ENCODE assay signal across 2 cellular contexts in the genomic region with DNA sequence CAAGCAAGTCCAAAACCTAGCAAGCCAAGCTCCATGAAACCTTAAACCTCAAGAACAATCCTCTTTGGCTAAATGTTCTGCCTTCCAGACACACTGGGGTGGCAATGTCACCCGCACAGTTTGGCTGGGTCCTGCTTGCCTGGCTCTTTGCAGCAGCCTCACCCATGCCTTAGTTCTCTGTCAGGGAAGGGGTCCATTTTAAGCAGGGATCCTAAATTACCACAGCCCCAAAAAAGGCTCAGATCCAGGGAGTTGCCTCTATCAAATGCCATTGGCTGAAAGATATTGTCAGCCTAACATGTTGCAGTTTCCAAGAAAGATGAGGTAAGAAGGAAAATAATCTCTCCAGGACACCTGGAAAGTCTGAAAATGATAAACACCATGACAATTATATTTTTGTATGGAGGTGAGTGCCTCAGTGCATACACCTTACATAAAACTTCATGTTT.
TF ChIP-seq lines count a peak whose summit lies in the region.

No MANE protein-coding gene starts in this region.

TF ChIP-seq in H1, 55 proteins besides CTCF, POLR2A, EP300 and RAD21:
- TF ChIP-seq, protein P1, sequence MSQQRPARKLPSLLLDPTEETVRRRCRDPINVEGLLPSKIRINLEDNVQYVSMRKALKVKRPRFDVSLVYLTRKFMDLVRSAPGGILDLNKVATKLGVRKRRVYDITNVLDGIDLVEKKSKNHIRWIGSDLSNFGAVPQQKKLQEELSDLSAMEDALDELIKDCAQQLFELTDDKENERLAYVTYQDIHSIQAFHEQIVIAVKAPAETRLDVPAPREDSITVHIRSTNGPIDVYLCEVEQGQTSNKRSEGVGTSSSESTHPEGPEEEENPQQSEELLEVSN (IDR thresholded peaks at IDR 0.05): no peak
- no peak for TF ChIP-seq SUZ12 (IDR thresholded peaks at IDR 0.05; ENCODE audit: low read length)
- TF ChIP-seq, protein P2, sequence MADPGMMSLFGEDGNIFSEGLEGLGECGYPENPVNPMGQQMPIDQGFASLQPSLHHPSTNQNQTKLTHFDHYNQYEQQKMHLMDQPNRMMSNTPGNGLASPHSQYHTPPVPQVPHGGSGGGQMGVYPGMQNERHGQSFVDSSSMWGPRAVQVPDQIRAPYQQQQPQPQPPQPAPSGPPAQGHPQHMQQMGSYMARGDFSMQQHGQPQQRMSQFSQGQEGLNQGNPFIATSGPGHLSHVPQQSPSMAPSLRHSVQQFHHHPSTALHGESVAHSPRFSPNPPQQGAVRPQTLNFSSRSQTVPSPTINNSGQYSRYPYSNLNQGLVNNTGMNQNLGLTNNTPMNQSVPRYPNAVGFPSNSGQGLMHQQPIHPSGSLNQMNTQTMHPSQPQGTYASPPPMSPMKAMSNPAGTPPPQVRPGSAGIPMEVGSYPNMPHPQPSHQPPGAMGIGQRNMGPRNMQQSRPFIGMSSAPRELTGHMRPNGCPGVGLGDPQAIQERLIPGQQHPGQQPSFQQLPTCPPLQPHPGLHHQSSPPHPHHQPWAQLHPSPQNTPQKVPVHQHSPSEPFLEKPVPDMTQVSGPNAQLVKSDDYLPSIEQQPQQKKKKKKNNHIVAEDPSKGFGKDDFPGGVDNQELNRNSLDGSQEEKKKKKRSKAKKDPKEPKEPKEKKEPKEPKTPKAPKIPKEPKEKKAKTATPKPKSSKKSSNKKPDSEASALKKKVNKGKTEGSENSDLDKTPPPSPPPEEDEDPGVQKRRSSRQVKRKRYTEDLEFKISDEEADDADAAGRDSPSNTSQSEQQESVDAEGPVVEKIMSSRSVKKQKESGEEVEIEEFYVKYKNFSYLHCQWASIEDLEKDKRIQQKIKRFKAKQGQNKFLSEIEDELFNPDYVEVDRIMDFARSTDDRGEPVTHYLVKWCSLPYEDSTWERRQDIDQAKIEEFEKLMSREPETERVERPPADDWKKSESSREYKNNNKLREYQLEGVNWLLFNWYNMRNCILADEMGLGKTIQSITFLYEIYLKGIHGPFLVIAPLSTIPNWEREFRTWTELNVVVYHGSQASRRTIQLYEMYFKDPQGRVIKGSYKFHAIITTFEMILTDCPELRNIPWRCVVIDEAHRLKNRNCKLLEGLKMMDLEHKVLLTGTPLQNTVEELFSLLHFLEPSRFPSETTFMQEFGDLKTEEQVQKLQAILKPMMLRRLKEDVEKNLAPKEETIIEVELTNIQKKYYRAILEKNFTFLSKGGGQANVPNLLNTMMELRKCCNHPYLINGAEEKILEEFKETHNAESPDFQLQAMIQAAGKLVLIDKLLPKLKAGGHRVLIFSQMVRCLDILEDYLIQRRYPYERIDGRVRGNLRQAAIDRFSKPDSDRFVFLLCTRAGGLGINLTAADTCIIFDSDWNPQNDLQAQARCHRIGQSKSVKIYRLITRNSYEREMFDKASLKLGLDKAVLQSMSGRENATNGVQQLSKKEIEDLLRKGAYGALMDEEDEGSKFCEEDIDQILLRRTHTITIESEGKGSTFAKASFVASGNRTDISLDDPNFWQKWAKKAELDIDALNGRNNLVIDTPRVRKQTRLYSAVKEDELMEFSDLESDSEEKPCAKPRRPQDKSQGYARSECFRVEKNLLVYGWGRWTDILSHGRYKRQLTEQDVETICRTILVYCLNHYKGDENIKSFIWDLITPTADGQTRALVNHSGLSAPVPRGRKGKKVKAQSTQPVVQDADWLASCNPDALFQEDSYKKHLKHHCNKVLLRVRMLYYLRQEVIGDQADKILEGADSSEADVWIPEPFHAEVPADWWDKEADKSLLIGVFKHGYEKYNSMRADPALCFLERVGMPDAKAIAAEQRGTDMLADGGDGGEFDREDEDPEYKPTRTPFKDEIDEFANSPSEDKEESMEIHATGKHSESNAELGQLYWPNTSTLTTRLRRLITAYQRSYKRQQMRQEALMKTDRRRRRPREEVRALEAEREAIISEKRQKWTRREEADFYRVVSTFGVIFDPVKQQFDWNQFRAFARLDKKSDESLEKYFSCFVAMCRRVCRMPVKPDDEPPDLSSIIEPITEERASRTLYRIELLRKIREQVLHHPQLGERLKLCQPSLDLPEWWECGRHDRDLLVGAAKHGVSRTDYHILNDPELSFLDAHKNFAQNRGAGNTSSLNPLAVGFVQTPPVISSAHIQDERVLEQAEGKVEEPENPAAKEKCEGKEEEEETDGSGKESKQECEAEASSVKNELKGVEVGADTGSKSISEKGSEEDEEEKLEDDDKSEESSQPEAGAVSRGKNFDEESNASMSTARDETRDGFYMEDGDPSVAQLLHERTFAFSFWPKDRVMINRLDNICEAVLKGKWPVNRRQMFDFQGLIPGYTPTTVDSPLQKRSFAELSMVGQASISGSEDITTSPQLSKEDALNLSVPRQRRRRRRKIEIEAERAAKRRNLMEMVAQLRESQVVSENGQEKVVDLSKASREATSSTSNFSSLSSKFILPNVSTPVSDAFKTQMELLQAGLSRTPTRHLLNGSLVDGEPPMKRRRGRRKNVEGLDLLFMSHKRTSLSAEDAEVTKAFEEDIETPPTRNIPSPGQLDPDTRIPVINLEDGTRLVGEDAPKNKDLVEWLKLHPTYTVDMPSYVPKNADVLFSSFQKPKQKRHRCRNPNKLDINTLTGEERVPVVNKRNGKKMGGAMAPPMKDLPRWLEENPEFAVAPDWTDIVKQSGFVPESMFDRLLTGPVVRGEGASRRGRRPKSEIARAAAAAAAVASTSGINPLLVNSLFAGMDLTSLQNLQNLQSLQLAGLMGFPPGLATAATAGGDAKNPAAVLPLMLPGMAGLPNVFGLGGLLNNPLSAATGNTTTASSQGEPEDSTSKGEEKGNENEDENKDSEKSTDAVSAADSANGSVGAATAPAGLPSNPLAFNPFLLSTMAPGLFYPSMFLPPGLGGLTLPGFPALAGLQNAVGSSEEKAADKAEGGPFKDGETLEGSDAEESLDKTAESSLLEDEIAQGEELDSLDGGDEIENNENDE (IDR thresholded peaks at IDR 0.05; ENCODE audit: insufficient replicate concordance, low read length): no peak
- TF ChIP-seq, protein P3, sequence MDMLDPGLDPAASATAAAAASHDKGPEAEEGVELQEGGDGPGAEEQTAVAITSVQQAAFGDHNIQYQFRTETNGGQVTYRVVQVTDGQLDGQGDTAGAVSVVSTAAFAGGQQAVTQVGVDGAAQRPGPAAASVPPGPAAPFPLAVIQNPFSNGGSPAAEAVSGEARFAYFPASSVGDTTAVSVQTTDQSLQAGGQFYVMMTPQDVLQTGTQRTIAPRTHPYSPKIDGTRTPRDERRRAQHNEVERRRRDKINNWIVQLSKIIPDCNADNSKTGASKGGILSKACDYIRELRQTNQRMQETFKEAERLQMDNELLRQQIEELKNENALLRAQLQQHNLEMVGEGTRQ (IDR thresholded peaks at IDR 0.05; ENCODE audit: low read length): no peak
- TF ChIP-seq CHD2 (IDR thresholded peaks at IDR 0.05; ENCODE audit: low read length): no peak
- TF ChIP-seq BRCA1 (IDR thresholded peaks at IDR 0.05; ENCODE audit: low read depth, low read length): no peak
- no peak for TF ChIP-seq TBP (IDR thresholded peaks at IDR 0.05; ENCODE audit: low read depth, low read length)
- no peak for TF ChIP-seq YY1 (IDR thresholded peaks at IDR 0.05; ENCODE audit: low read depth, low read length)
- TF ChIP-seq GABPA (IDR thresholded peaks at IDR 0.05; ENCODE audit: borderline replicate concordance, insufficient read depth, low read length): no peak
- no peak for TF ChIP-seq RFX5 (IDR thresholded peaks at IDR 0.05; ENCODE audit: borderline replicate concordance, low read depth, low read length)
- no peak for TF ChIP-seq SP2 (IDR thresholded peaks at IDR 0.05; ENCODE audit: low read length)
- TF ChIP-seq BACH1 (IDR thresholded peaks at IDR 0.05; ENCODE audit: low read length): no peak

TF ChIP-seq in WTC11, 78 proteins besides CTCF, POLR2A, EP300 and RAD21:
- TF ChIP-seq ELF4 (CRISPR knock-in tag; IDR thresholded peaks at IDR 0.05; ENCODE audit: low read depth) (no peak), ZNF671 (CRISPR knock-in tag; IDR thresholded peaks at IDR 0.05) (no peak), ZNF263 (CRISPR knock-in tag; IDR thresholded peaks at IDR 0.05; ENCODE audit: low read depth) (no peak), ZNF423 (CRISPR knock-in tag; IDR thresholded peaks at IDR 0.05) (no peak), SMAD4 (CRISPR knock-in tag; IDR thresholded peaks at IDR 0.05) (no peak), CBFB (CRISPR knock-in tag; IDR thresholded peaks at IDR 0.05; ENCODE audit: low read depth) (no peak), GTF2I (CRISPR knock-in tag; conservative IDR thresholded peaks at IDR 0.05) (no peak), TCF7 (CRISPR knock-in tag; IDR thresholded peaks at IDR 0.05; ENCODE audit: low read depth) (no peak), ESRRA (CRISPR knock-in tag; IDR thresholded peaks at IDR 0.05; ENCODE audit: borderline replicate concordance) (no peak)
- TF ChIP-seq, protein P4, sequence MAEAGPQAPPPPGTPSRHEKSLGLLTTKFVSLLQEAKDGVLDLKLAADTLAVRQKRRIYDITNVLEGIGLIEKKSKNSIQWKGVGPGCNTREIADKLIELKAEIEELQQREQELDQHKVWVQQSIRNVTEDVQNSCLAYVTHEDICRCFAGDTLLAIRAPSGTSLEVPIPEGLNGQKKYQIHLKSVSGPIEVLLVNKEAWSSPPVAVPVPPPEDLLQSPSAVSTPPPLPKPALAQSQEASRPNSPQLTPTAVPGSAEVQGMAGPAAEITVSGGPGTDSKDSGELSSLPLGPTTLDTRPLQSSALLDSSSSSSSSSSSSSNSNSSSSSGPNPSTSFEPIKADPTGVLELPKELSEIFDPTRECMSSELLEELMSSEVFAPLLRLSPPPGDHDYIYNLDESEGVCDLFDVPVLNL (CRISPR knock-in tag; IDR thresholded peaks at IDR 0.05; ENCODE audit: borderline replicate concordance, low read depth): no peak
- TF ChIP-seq, protein P5, sequence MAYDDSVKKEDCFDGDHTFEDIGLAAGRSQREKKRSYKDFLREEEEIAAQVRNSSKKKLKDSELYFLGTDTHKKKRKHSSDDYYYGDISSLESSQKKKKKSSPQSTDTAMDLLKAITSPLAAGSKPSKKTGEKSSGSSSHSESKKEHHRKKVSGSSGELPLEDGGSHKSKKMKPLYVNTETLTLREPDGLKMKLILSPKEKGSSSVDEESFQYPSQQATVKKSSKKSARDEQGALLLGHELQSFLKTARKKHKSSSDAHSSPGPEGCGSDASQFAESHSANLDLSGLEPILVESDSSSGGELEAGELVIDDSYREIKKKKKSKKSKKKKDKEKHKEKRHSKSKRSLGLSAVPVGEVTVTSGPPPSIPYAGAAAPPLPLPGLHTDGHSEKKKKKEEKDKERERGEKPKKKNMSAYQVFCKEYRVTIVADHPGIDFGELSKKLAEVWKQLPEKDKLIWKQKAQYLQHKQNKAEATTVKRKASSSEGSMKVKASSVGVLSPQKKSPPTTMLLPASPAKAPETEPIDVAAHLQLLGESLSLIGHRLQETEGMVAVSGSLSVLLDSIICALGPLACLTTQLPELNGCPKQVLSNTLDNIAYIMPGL (CRISPR knock-in tag; IDR thresholded peaks at IDR 0.05): no peak
- TF ChIP-seq, protein P6, sequence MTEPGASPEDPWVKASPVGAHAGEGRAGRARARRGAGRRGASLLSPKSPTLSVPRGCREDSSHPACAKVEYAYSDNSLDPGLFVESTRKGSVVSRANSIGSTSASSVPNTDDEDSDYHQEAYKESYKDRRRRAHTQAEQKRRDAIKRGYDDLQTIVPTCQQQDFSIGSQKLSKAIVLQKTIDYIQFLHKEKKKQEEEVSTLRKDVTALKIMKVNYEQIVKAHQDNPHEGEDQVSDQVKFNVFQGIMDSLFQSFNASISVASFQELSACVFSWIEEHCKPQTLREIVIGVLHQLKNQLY (CRISPR knock-in tag; IDR thresholded peaks at IDR 0.05): no peak
- TF ChIP-seq, protein P7, sequence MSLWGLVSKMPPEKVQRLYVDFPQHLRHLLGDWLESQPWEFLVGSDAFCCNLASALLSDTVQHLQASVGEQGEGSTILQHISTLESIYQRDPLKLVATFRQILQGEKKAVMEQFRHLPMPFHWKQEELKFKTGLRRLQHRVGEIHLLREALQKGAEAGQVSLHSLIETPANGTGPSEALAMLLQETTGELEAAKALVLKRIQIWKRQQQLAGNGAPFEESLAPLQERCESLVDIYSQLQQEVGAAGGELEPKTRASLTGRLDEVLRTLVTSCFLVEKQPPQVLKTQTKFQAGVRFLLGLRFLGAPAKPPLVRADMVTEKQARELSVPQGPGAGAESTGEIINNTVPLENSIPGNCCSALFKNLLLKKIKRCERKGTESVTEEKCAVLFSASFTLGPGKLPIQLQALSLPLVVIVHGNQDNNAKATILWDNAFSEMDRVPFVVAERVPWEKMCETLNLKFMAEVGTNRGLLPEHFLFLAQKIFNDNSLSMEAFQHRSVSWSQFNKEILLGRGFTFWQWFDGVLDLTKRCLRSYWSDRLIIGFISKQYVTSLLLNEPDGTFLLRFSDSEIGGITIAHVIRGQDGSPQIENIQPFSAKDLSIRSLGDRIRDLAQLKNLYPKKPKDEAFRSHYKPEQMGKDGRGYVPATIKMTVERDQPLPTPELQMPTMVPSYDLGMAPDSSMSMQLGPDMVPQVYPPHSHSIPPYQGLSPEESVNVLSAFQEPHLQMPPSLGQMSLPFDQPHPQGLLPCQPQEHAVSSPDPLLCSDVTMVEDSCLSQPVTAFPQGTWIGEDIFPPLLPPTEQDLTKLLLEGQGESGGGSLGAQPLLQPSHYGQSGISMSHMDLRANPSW (CRISPR knock-in tag; conservative IDR thresholded peaks at IDR 0.05; ENCODE audit: low read depth): no peak
- TF ChIP-seq, protein P8, sequence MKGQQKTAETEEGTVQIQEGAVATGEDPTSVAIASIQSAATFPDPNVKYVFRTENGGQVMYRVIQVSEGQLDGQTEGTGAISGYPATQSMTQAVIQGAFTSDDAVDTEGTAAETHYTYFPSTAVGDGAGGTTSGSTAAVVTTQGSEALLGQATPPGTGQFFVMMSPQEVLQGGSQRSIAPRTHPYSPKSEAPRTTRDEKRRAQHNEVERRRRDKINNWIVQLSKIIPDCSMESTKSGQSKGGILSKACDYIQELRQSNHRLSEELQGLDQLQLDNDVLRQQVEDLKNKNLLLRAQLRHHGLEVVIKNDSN (CRISPR knock-in tag; IDR thresholded peaks at IDR 0.05): no peak
